9 cellular contexts compared by ENCODE assay signal in the genomic region with DNA sequence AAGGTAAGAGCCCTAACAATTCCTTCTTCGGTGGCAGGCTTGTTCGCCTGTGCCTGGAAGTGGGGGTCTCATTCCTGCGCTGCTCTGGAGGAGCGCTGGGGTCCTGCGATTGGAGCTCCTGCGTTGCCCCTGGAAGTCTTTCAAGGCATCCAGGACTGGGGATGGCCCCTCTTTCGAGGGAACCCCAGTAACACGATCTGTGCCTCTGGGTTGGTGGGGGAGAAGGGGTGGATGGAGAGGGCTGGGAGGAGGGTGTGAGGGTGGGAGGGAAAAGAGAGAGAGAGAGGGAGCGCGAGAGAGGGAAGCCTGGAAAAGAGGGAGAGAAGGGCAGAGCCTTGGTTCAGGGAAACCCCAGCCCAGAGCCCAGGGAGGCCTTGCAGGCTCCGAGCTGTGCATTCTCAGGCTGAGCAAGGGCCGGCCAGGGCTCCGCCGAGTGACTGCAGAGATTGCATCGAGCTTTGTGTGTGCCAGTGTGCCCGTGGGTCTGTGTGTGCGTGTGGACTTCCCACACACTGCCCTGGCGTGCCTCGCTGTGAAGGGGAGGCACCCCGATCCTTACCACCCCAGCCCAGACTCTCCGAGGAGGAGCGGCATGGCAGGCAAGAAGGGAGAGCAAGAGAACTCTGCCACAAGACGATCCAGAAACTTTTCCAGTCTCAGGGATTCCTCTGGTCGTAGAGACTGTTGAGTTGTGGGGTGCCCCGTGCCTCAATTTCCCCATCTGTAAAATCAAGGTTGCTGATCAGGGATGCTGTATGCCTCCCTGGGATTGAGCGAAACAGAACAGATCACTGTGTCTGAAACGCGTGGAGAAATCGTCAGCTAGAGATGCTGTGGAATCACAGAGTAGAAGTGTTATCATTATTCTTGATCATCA. TPM values are rescaled to one million over a fixed set of nuclear protein-coding genes. Genes with fewer than 3 reads are reported as not detected.
DNase-seq lines count a peak whose midpoint lies in the region; ATAC-seq and TF ChIP-seq lines count a peak whose summit lies in the region.
"Had no signal": no experiment of that assay in that cellular context is flagged by ENCODE, and none has a peak within 500 bp of the region (broad histone marks: within the 10 kb centered on the region; RNA-seq: fewer than 3 reads in every experiment).

No MANE protein-coding gene starts in this region.

- DNase-seq in activated CD4-positive, alpha-beta T cell treated with anti-CD3 and anti-CD28 coated beads, Interleukin-2, amount 50 U/mL, for 4 hours = peak; percentile 2 to 18
- peak; percentile 43 for DNase-seq in fibroblast of gingiva (ENCODE audit: low read depth)
- peak; percentile 58 for DNase-seq in myocyte (ENCODE audit: low read depth)
- peak; percentile 56 for DNase-seq in ureter (ENCODE audit: low spot score)
- DNase-seq in middle frontal gyrus (ENCODE audit: extremely low spot score, low spot score) = no peak

- peak overlapping the region; percentile 92 for H3K27ac ChIP-seq in 22Rv1
- H3K27ac ChIP-seq: epithelial cell of prostate had no signal

- TF ChIP-seq CTCF in 22Rv1 (IDR thresholded peaks at IDR 0.05) = no peak

- ATAC-seq in GM18511 (IDR thresholded peaks at IDR 0.05; ENCODE audit: unreplicated experiment) = peak; percentile 6
- ATAC-seq in HG03565 (IDR thresholded peaks at IDR 0.05; ENCODE audit: unreplicated experiment) = no peak

RNA-seq across cellular contexts. Expression of a gene that starts 0.6 kb away (rescaled TPM):
- total RNA-seq in myocyte = 3.5 and 7.3 TPM in 2 replicates
- 6.3 TPM for polyA plus RNA-seq in myocyte (2012)
- 30.7 TPM for total RNA-seq in ureter
